18 cellular contexts compared by ENCODE assay signal in genomic region chr2:163121483-163121882, GRCh38.
DNase-seq lines count a peak whose midpoint lies in the region; ATAC-seq, FAIRE-seq and TF ChIP-seq lines count a peak whose summit lies in the region.
"Had no signal": no experiment of that assay in that cellular context is flagged by ENCODE, and none has a peak within 500 bp of the region (broad histone marks: within the 10 kb centered on the region; RNA-seq: fewer than 3 reads in every experiment).

No MANE protein-coding gene starts in this region.

- no peak overlapping the region for H2BK120ac ChIP-seq in mesendoderm (ENCODE audit: low read depth, low read length)

- H3K4me1 ChIP-seq in right cardiac atrium (ENCODE audit: control insufficient read depth, insufficient read depth, low read length), result peaks cover 3% of the 10 kb centered on the region
- H3K4me1 ChIP-seq in left ventricle myocardium inferior, result no peaks in the 10 kb centered on the region
- H3K4me1 ChIP-seq in mesendoderm (ENCODE audit: control insufficient read depth, low read depth, low read length), result no peaks in the 10 kb centered on the region
- H3K4me1 ChIP-seq: BE2C had no signal

- H3K79me2 ChIP-seq in mesendoderm (ENCODE audit: control insufficient read depth, insufficient read depth, low read length), result no peaks in the 10 kb centered on the region

- no peak overlapping the region for H2BK5ac ChIP-seq in mesendoderm (ENCODE audit: low read length)

- H3K4me3 ChIP-seq in right cardiac atrium (ENCODE audit: low read length), result peak overlapping the region; percentile 37
- H3K4me3 ChIP-seq in left ventricle myocardium inferior, result no peak overlapping the region
- no peak overlapping the region for H3K4me3 ChIP-seq in mesendoderm (ENCODE audit: low read length)

- H4K8ac ChIP-seq in mesendoderm (ENCODE audit: low read depth, low read length), result no peak overlapping the region

- DNase-seq in right cardiac atrium, result no peak
- no peak for DNase-seq in left ventricle myocardium inferior
- DNase-seq in OCI-M1 (lab: John Stamatoyannopoulos, UW), result peak; percentile 52
- DNase-seq in mesendoderm, result no peak
- DNase-seq in frontal cortex (ENCODE audit: low spot score in 2 of 2), result no peak
- DNase-seq in T-helper 17 cell, result no peak
- no peak for DNase-seq in effector memory CD8-positive, alpha-beta T cell
- DNase-seq in NCI-H226, result no peak
- DNase-seq: BE2C; CD4-positive, CD25-positive, alpha-beta regulatory T cell; COR-L47; GOT3; NCI-H1417; NCI-H187 treated with DMSO at 0.1 percent for 48 hours; NCI-H526 treated with DMSO at 0.1 percent for 48 hours had no signal

- no peaks in the 10 kb centered on the region for H3K36me3 Mint-ChIP-seq in T-helper 17 cell (ENCODE audit: low read depth)
- H3K36me3 Mint-ChIP-seq in effector memory CD8-positive, alpha-beta T cell (ENCODE audit: insufficient read depth), result no peaks in the 10 kb centered on the region
- H3K36me3 Mint-ChIP-seq: CD4-positive, CD25-positive, alpha-beta regulatory T cell had no signal

- peak overlapping the region; percentile 8 for H3K56ac ChIP-seq in mesendoderm (ENCODE audit: low read length)

- H3K27ac Mint-ChIP-seq in T-helper 17 cell, result no peak overlapping the region
- H3K27ac Mint-ChIP-seq in effector memory CD8-positive, alpha-beta T cell, result no peak overlapping the region
- H3K27ac Mint-ChIP-seq: CD4-positive, CD25-positive, alpha-beta regulatory T cell had no signal

- H3K4me3 Mint-ChIP-seq in T-helper 17 cell, result no peak overlapping the region
- no peak overlapping the region for H3K4me3 Mint-ChIP-seq in effector memory CD8-positive, alpha-beta T cell
- H3K4me3 Mint-ChIP-seq: CD4-positive, CD25-positive, alpha-beta regulatory T cell had no signal

- H3K9me3 ChIP-seq in right cardiac atrium (ENCODE audit: control insufficient read depth, low read length) (no peaks in the 10 kb centered on the region), left ventricle myocardium inferior (replicated peaks) (no peaks in the 10 kb centered on the region), T-helper 17 cell (ENCODE audit: control insufficient read depth, low read length, poor library complexity, severe bottlenecking) (no peaks in the 10 kb centered on the region)
- H3K9me3 ChIP-seq: BE2C had no signal

- peaks cover 0 to 8% of the 10 kb centered on the region in 2 donors for H3K9me3 Mint-ChIP-seq in effector memory CD8-positive, alpha-beta T cell

- ATAC-seq in right cardiac atrium, result no peak
- ATAC-seq in T-helper 17 cell, result no peak
- ATAC-seq in effector memory CD8-positive, alpha-beta T cell (replicated peaks), result no peak
- ATAC-seq: Right ventricle myocardium inferior had no signal

- H3K27me3 ChIP-seq in right cardiac atrium (ENCODE audit: control insufficient read depth, insufficient read depth), result no peaks in the 10 kb centered on the region
- H3K27me3 ChIP-seq in left ventricle myocardium inferior (ENCODE audit: low read depth), result peaks cover 14% of the 10 kb centered on the region
- H3K27me3 ChIP-seq in mesendoderm (ENCODE audit: insufficient read depth, low read length, poor library complexity), result no peaks in the 10 kb centered on the region
- H3K27me3 ChIP-seq: BE2C had no signal

- no peaks in the 10 kb centered on the region for H3K79me1 ChIP-seq in mesendoderm (ENCODE audit: low read length)

- no peak overlapping the region for H4K5ac ChIP-seq in mesendoderm (ENCODE audit: low read length)

- no peak overlapping the region for H2BK15ac ChIP-seq in mesendoderm (replicated peaks; ENCODE audit: low read depth)

- H3K4me1 Mint-ChIP-seq in T-helper 17 cell, result no peaks in the 10 kb centered on the region
- no peaks in the 10 kb centered on the region for H3K4me1 Mint-ChIP-seq in effector memory CD8-positive, alpha-beta T cell (ENCODE audit: low read depth in 2 of 2)
- H3K4me1 Mint-ChIP-seq: CD4-positive, CD25-positive, alpha-beta regulatory T cell had no signal

- H3K9ac ChIP-seq in mesendoderm (ENCODE audit: low read length), result no peak overlapping the region
- H3K9ac ChIP-seq: KMS-11 had no signal

- no peaks in the 10 kb centered on the region for H3K36me3 ChIP-seq in left ventricle myocardium inferior
- no peaks in the 10 kb centered on the region for H3K36me3 ChIP-seq in mesendoderm (ENCODE audit: control insufficient read depth, insufficient read depth, low read length)
- H3K36me3 ChIP-seq: BE2C had no signal

- TF ChIP-seq CTCF in left ventricle myocardium inferior (IDR thresholded peaks at IDR 0.05; ENCODE audit: borderline replicate concordance), result no peak

- no peak overlapping the region for H3K23ac ChIP-seq in mesendoderm (ENCODE audit: low read length)

- H3K27me3 Mint-ChIP-seq in T-helper 17 cell, result no peaks in the 10 kb centered on the region
- H3K27me3 Mint-ChIP-seq in effector memory CD8-positive, alpha-beta T cell, result no peaks in the 10 kb centered on the region
- H3K27me3 Mint-ChIP-seq: CD4-positive, CD25-positive, alpha-beta regulatory T cell had no signal

- intact Hi-C loops in right cardiac atrium (cut with DNase I) (no loop called here), left ventricle myocardium inferior (cut with micrococcal nuclease) (no loop called here)

- H3K18ac ChIP-seq in mesendoderm (ENCODE audit: low read length), result no peak overlapping the region

- H3K4me2 ChIP-seq in mesendoderm (ENCODE audit: low read length), result no peak overlapping the region
- H3K4me2 ChIP-seq: KMS-11 had no signal

- H2AK5ac ChIP-seq in mesendoderm (ENCODE audit: low read length), result no peak overlapping the region

- FAIRE-seq in frontal cortex (lab: Jason Lieb, UNC), result no peak
- FAIRE-seq: RCC 7860 had no signal

- H3K4ac ChIP-seq in mesendoderm (ENCODE audit: low read depth, low read length), result peak overlapping the region; percentile 70

- WGBS in right cardiac atrium, result 15% methylated on average over 5 of the region's 5 CpGs
- no CpG with 5 or more reads among the region's 5 CpGs for WGBS in mesendoderm (ENCODE audit: extremely low coverage, insufficient coverage, low lambda C conversion rate)

- H3K27ac ChIP-seq in right cardiac atrium (ENCODE audit: low read length), result no peak overlapping the region
- H3K27ac ChIP-seq in left ventricle myocardium inferior (replicated peaks), result no peak overlapping the region
- no peak overlapping the region for H3K27ac ChIP-seq in mesendoderm (ENCODE audit: low read depth, low read length)
- H3K27ac ChIP-seq: KMS-11 had no signal
